In genomic region chr22:17014101-17014440, GRCh38 we compare ENCODE assay signal across 10 cellular contexts. TPM values are rescaled to one million over a fixed set of nuclear protein-coding genes. Genes with fewer than 3 reads are reported as not detected.
"Had no signal": no experiment of that assay in that cellular context is flagged by ENCODE, and none has a peak within 500 bp of the region (broad histone marks: within the 10 kb centered on the region; RNA-seq: fewer than 3 reads in every experiment).

No MANE protein-coding gene starts in this region.

RNA-seq across cellular contexts. Expression of gene GAB4, which starts 6.0 kb away (rescaled TPM):
- total RNA-seq: activated CD4-positive, alpha-beta memory T cell treated with anti-CD3 and anti-CD28 coated beads, Interleukin-2, amount 10 ng/mL, durations not matched to agents 7 days and 5 days; activated CD4-positive, alpha-beta T cell treated with anti-CD3 and anti-CD28 coated beads, Interleukin-2, amount 10 ng/mL, durations not matched to agents 7 days and 5 days; activated naive CD4-positive, alpha-beta T cell treated with anti-CD3 and anti-CD28 coated beads, Interleukin-2, amount 50 U/mL, for 72 hours; activated naive CD8-positive, alpha-beta T cell treated with anti-CD3 and anti-CD28 coated beads, Interleukin-2, amount 10 ng/mL, durations not matched to agents 7 days and 5 days; activated T-cell treated with anti-CD3 and anti-CD28 coated beads, Interleukin-2, amount 50 U/mL, for 72 hours; astrocyte; esophagus muscularis mucosa; foreskin keratinocyte; gastrocnemius medialis; T-helper 2 cell treated with Interferon-gamma antibody and Interleukin-4, amounts not matched to agents 100 ng/mL and 5 ng/mL, for 36 hours had no signal
- polyA plus RNA-seq: foreskin keratinocyte had no signal
